22 cellular contexts compared by ENCODE assay signal in genomic region chr2:69810550-69810949, GRCh38.
"Had no signal": no experiment of that assay in that cellular context is flagged by ENCODE, and none has a peak within 500 bp of the region (broad histone marks: within the 10 kb centered on the region; RNA-seq: fewer than 3 reads in every experiment).

No MANE protein-coding gene starts in this region.

- H3K27ac ChIP-seq: coronary artery, gastrocnemius medialis, lower lobe of right lung, prostate gland, right atrium auricular region, suprapubic skin, transverse colon, upper lobe of right lung, uterus had no signal

- H3K4me3 Mint-ChIP-seq: naive thymus-derived CD8-positive, alpha-beta T cell; stimulated activated naive CD8-positive, alpha-beta T cell treated with anti-CD3 and anti-CD28 coated beads, Interleukin-15, amount 100 ng/mL, for 72 hours had no signal

- H3K4me1 Mint-ChIP-seq: naive thymus-derived CD8-positive, alpha-beta T cell; stimulated activated naive CD8-positive, alpha-beta T cell treated with anti-CD3 and anti-CD28 coated beads, Interleukin-15, amount 100 ng/mL, for 72 hours had no signal

- H3K36me3 ChIP-seq: prostate gland, uterus had no signal

- DNase-seq: dermis blood vessel endothelial cell; effector CD4-positive, alpha-beta T cell; foreskin fibroblast; gastrocnemius medialis; left ventricle myocardium superior; lower lobe of right lung; naive thymus-derived CD8-positive, alpha-beta T cell; pancreas; stimulated activated CD4-positive, alpha-beta T cell treated with anti-CD3 and anti-CD28 coated beads, Interleukin-12 subunit alpha, Interleukin-12 subunit beta, amount 100 ng/mL, for 4 hours; stimulated activated CD4-positive, alpha-beta T cell treated with anti-CD3 and anti-CD28 coated beads, Interleukin-1b, Interleukin-23, amount 100 ng/mL, for 48 hours; stimulated activated CD4-positive, alpha-beta T cell treated with anti-CD3 and anti-CD28 coated beads, Interleukin-4, amount 100 ng/mL, for 1 hour; stimulated activated CD8-positive, alpha-beta memory T cell treated with anti-CD3 and anti-CD28 coated beads, Interleukin-4, amount 100 ng/mL, for 48 hours; stimulated activated naive CD4-positive, alpha-beta T cell; stimulated activated naive CD8-positive, alpha-beta T cell treated with anti-CD3 and anti-CD28 coated beads, Interleukin-15, amount 100 ng/mL, for 72 hours; transverse colon; upper lobe of right lung; uterus had no signal

- H3K9me3 Mint-ChIP-seq: naive thymus-derived CD8-positive, alpha-beta T cell; stimulated activated naive CD8-positive, alpha-beta T cell treated with anti-CD3 and anti-CD28 coated beads, Interleukin-15, amount 100 ng/mL, for 72 hours had no signal

- H3K27ac Mint-ChIP-seq: naive thymus-derived CD8-positive, alpha-beta T cell had no signal

- H3K4me1 ChIP-seq: gastrocnemius medialis, lower lobe of right lung, pancreas, prostate gland, right atrium auricular region, suprapubic skin, transverse colon, upper lobe of right lung, uterus had no signal

- H3K27me3 Mint-ChIP-seq: naive thymus-derived CD8-positive, alpha-beta T cell; stimulated activated naive CD8-positive, alpha-beta T cell treated with anti-CD3 and anti-CD28 coated beads, Interleukin-15, amount 100 ng/mL, for 72 hours had no signal

- H3K36me3 Mint-ChIP-seq: naive thymus-derived CD8-positive, alpha-beta T cell had no signal

- H3K9me3 ChIP-seq: gastrocnemius medialis, lower lobe of right lung, pancreas, prostate gland, right atrium auricular region, suprapubic skin, transverse colon, upper lobe of right lung, uterus had no signal

- H3K4me3 ChIP-seq: coronary artery, gastrocnemius medialis, lower lobe of right lung, pancreas, prostate gland, right atrium auricular region, smooth muscle cell, suprapubic skin, transverse colon, upper lobe of right lung, uterus had no signal

- H3K27me3 ChIP-seq: gastrocnemius medialis, pancreas, right atrium auricular region, suprapubic skin, transverse colon, upper lobe of right lung, uterus had no signal
